1 cellular context compared by ENCODE assay signal in the genomic region with DNA sequence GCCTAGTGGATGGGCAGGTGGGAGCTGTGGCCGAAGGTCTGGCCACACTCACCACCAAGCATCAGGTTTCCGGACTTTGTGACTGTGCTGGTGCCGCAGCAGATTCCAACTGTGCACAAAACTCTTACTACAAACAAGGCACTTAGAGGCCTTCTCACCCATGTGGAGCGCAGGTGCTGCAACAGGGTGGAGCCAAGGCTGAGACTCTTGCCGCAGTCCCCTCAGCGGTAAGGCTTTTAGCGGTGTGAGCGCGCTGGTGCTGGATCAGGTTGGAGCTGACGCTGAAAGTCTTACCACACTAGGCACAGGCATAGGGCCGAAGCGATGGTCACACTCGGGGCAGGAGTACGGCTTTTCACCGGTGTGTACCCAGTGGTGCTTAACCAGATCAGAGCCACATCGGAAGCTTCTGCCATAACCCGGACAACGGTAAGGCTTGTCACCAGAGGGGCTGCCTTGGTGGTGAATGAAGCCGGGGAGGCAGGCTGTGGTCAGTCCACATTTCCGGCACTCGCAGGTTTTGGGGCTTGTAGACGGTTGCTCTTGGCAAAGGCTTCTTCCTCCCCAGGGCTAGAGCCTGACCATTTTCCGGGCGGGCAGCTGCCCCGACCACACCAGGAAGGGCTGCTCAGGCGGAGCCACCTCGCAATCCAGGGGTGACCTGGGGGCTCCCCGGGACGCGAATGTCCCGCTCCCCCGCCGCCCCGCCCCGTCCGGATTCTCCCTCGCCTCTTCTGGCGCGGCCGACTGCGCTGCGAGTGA.
TF ChIP-seq lines count a peak whose summit lies in the region.

No MANE protein-coding gene starts in this region.

TF ChIP-seq in K562, 482 proteins besides CTCF, POLR2A, EP300 and RAD21 (continued from another document and continues in another):
- TF ChIP-seq, protein P1, sequence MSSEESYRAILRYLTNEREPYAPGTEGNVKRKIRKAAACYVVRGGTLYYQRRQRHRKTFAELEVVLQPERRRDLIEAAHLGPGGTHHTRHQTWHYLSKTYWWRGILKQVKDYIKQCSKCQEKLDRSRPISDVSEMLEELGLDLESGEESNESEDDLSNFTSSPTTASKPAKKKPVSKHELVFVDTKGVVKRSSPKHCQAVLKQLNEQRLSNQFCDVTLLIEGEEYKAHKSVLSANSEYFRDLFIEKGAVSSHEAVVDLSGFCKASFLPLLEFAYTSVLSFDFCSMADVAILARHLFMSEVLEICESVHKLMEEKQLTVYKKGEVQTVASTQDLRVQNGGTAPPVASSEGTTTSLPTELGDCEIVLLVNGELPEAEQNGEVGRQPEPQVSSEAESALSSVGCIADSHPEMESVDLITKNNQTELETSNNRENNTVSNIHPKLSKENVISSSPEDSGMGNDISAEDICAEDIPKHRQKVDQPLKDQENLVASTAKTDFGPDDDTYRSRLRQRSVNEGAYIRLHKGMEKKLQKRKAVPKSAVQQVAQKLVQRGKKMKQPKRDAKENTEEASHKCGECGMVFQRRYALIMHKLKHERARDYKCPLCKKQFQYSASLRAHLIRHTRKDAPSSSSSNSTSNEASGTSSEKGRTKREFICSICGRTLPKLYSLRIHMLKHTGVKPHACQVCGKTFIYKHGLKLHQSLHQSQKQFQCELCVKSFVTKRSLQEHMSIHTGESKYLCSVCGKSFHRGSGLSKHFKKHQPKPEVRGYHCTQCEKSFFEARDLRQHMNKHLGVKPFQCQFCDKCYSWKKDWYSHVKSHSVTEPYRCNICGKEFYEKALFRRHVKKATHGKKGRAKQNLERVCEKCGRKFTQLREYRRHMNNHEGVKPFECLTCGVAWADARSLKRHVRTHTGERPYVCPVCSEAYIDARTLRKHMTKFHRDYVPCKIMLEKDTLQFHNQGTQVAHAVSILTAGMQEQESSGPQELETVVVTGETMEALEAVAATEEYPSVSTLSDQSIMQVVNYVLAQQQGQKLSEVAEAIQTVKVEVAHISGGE (CRISPR knock-in tag; IDR thresholded peaks at IDR 0.05) = no peak; a peak in 1 of 6 replicates
- no peak for TF ChIP-seq MED1 (CRISPR knock-in tag; IDR thresholded peaks at IDR 0.05; ENCODE audit: borderline replicate concordance)
- TF ChIP-seq, protein P2, sequence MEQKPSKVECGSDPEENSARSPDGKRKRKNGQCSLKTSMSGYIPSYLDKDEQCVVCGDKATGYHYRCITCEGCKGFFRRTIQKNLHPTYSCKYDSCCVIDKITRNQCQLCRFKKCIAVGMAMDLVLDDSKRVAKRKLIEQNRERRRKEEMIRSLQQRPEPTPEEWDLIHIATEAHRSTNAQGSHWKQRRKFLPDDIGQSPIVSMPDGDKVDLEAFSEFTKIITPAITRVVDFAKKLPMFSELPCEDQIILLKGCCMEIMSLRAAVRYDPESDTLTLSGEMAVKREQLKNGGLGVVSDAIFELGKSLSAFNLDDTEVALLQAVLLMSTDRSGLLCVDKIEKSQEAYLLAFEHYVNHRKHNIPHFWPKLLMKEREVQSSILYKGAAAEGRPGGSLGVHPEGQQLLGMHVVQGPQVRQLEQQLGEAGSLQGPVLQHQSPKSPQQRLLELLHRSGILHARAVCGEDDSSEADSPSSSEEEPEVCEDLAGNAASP (IDR thresholded peaks at IDR 0.05) = no peak
- TF ChIP-seq FOXA3 (CRISPR knock-in tag; conservative IDR thresholded peaks at IDR 0.05 in 1 of 2, IDR thresholded peaks at IDR 0.05 in 1 of 2) = 0 out of 4 replicates have a peak, but pooled peaks of 1 of the 2 experiments have one; percentile 55
- peak; percentile 37 for TF ChIP-seq SAP30 (IDR thresholded peaks at IDR 0.05; ENCODE audit: borderline replicate concordance, insufficient read depth, low read depth, low read length, poor library complexity, severe bottlenecking)
- TF ChIP-seq PHB2 (IDR thresholded peaks at IDR 0.05; ENCODE audit: low read depth) = no peak
- TF ChIP-seq, protein P3, sequence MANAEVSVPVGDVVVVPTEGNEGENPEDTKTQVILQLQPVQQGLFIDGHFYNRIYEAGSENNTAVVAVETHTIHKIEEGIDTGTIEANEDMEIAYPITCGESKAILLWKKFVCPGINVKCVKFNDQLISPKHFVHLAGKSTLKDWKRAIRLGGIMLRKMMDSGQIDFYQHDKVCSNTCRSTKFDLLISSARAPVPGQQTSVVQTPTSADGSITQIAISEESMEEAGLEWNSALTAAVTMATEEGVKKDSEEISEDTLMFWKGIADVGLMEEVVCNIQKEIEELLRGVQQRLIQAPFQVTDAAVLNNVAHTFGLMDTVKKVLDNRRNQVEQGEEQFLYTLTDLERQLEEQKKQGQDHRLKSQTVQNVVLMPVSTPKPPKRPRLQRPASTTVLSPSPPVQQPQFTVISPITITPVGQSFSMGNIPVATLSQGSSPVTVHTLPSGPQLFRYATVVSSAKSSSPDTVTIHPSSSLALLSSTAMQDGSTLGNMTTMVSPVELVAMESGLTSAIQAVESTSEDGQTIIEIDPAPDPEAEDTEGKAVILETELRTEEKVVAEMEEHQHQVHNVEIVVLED (CRISPR knock-in tag; IDR thresholded peaks at IDR 0.05) = no peak
- TF ChIP-seq ZNF12 (CRISPR knock-in tag; IDR thresholded peaks at IDR 0.05) = 0 out of 2 replicates have a peak, but pooled peaks have one; percentile 49
- TF ChIP-seq, protein P4, sequence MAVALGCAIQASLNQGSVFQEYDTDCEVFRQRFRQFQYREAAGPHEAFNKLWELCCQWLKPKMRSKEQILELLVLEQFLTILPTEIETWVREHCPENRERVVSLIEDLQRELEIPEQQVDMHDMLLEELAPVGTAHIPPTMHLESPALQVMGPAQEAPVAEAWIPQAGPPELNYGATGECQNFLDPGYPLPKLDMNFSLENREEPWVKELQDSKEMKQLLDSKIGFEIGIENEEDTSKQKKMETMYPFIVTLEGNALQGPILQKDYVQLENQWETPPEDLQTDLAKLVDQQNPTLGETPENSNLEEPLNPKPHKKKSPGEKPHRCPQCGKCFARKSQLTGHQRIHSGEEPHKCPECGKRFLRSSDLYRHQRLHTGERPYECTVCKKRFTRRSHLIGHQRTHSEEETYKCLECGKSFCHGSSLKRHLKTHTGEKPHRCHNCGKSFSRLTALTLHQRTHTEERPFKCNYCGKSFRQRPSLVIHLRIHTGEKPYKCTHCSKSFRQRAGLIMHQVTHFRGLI (CRISPR knock-in tag; IDR thresholded peaks at IDR 0.05) = no peak
- TF ChIP-seq, protein P5, sequence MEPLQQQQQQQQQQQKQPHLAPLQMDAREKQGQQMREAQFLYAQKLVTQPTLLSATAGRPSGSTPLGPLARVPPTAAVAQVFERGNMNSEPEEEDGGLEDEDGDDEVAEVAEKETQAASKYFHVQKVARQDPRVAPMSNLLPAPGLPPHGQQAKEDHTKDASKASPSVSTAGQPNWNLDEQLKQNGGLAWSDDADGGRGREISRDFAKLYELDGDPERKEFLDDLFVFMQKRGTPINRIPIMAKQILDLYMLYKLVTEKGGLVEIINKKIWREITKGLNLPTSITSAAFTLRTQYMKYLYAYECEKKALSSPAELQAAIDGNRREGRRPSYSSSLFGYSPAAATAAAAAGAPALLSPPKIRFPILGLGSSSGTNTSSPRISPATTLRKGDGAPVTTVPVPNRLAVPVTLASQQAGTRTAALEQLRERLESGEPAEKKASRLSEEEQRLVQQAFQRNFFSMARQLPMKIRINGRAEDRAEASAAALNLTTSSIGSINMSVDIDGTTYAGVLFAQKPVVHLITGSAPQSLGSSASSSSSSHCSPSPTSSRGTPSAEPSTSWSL (CRISPR knock-in tag; IDR thresholded peaks at IDR 0.05; ENCODE audit: borderline replicate concordance) = no peak
- no peak for TF ChIP-seq ZNF75A (CRISPR knock-in tag; IDR thresholded peaks at IDR 0.05)
- TF ChIP-seq ELF4 (CRISPR knock-in tag; IDR thresholded peaks at IDR 0.05) = 0 out of 2 replicates have a peak, but pooled peaks have one; percentile 9
- TF ChIP-seq RBFOX2 (IDR thresholded peaks at IDR 0.05; ENCODE audit: low read depth, low read length) = no peak
- TF ChIP-seq, protein P6, sequence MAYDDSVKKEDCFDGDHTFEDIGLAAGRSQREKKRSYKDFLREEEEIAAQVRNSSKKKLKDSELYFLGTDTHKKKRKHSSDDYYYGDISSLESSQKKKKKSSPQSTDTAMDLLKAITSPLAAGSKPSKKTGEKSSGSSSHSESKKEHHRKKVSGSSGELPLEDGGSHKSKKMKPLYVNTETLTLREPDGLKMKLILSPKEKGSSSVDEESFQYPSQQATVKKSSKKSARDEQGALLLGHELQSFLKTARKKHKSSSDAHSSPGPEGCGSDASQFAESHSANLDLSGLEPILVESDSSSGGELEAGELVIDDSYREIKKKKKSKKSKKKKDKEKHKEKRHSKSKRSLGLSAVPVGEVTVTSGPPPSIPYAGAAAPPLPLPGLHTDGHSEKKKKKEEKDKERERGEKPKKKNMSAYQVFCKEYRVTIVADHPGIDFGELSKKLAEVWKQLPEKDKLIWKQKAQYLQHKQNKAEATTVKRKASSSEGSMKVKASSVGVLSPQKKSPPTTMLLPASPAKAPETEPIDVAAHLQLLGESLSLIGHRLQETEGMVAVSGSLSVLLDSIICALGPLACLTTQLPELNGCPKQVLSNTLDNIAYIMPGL (CRISPR knock-in tag; IDR thresholded peaks at IDR 0.05) = peak; percentile 49
- TF ChIP-seq, protein P7, sequence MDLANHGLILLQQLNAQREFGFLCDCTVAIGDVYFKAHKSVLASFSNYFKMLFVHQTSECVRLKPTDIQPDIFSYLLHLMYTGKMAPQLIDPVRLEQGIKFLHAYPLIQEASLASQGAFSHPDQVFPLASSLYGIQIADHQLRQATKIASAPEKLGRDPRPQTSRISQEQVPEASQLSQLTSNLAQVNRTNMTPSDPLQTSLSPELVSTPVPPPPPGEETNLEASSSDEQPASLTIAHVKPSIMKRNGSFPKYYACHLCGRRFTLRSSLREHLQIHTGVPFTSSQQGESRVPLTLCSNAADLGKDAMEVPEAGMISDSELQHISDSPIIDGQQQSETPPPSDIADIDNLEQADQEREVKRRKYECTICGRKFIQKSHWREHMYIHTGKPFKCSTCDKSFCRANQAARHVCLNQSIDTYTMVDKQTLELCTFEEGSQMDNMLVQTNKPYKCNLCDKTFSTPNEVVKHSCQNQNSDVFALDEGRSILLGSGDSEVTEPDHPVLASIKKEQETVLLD (IDR thresholded peaks at IDR 0.05) = no peak
- no peak for TF ChIP-seq CREB1 (IDR thresholded peaks at IDR 0.05)
- TF ChIP-seq CREB1 (CRISPR knock-in tag; IDR thresholded peaks at IDR 0.05) = peak; percentile 38; the same call in 1 of the 2 replicates
- TF ChIP-seq, protein P8, sequence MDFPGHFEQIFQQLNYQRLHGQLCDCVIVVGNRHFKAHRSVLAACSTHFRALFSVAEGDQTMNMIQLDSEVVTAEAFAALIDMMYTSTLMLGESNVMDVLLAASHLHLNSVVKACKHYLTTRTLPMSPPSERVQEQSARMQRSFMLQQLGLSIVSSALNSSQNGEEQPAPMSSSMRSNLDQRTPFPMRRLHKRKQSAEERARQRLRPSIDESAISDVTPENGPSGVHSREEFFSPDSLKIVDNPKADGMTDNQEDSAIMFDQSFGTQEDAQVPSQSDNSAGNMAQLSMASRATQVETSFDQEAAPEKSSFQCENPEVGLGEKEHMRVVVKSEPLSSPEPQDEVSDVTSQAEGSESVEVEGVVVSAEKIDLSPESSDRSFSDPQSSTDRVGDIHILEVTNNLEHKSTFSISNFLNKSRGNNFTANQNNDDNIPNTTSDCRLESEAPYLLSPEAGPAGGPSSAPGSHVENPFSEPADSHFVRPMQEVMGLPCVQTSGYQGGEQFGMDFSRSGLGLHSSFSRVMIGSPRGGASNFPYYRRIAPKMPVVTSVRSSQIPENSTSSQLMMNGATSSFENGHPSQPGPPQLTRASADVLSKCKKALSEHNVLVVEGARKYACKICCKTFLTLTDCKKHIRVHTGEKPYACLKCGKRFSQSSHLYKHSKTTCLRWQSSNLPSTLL (IDR thresholded peaks at IDR 0.05) = peak; percentile 44; the same call in 1 of the 2 replicates
- TF ChIP-seq, protein P9, sequence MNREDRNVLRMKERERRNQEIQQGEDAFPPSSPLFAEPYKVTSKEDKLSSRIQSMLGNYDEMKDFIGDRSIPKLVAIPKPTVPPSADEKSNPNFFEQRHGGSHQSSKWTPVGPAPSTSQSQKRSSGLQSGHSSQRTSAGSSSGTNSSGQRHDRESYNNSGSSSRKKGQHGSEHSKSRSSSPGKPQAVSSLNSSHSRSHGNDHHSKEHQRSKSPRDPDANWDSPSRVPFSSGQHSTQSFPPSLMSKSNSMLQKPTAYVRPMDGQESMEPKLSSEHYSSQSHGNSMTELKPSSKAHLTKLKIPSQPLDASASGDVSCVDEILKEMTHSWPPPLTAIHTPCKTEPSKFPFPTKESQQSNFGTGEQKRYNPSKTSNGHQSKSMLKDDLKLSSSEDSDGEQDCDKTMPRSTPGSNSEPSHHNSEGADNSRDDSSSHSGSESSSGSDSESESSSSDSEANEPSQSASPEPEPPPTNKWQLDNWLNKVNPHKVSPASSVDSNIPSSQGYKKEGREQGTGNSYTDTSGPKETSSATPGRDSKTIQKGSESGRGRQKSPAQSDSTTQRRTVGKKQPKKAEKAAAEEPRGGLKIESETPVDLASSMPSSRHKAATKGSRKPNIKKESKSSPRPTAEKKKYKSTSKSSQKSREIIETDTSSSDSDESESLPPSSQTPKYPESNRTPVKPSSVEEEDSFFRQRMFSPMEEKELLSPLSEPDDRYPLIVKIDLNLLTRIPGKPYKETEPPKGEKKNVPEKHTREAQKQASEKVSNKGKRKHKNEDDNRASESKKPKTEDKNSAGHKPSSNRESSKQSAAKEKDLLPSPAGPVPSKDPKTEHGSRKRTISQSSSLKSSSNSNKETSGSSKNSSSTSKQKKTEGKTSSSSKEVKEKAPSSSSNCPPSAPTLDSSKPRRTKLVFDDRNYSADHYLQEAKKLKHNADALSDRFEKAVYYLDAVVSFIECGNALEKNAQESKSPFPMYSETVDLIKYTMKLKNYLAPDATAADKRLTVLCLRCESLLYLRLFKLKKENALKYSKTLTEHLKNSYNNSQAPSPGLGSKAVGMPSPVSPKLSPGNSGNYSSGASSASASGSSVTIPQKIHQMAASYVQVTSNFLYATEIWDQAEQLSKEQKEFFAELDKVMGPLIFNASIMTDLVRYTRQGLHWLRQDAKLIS (CRISPR knock-in tag; IDR thresholded peaks at IDR 0.05) = 0 out of 2 replicates have a peak, but pooled peaks have one; percentile 8
- no peak for TF ChIP-seq ZNF695 (CRISPR knock-in tag; IDR thresholded peaks at IDR 0.05)
- TF ChIP-seq ZNF124 (CRISPR knock-in tag; IDR thresholded peaks at IDR 0.05) = no peak
- TF ChIP-seq, protein P10, sequence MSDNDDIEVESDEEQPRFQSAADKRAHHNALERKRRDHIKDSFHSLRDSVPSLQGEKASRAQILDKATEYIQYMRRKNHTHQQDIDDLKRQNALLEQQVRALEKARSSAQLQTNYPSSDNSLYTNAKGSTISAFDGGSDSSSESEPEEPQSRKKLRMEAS (CRISPR knock-in tag; IDR thresholded peaks at IDR 0.05) = peak; percentile 82
- TF ChIP-seq PTBP1 (IDR thresholded peaks at IDR 0.05; ENCODE audit: low read depth, low read length) = no peak
- no peak; the same call in 1 of the 2 replicates for TF ChIP-seq MTA3 (IDR thresholded peaks at IDR 0.05; ENCODE audit: borderline replicate concordance)
- TF ChIP-seq ZNF146 (CRISPR knock-in tag; IDR thresholded peaks at IDR 0.05; ENCODE audit: unreplicated experiment) = no peak
- TF ChIP-seq SPI1 (IDR thresholded peaks at IDR 0.05; ENCODE audit: borderline replicate concordance, low read depth, low read length) = no peak
- no peak for TF ChIP-seq GTF2F1 (IDR thresholded peaks at IDR 0.05; ENCODE audit: low read depth, low read length)
- peak; percentile 50; the same call in 1 of the 2 replicates for TF ChIP-seq RNF2 (IDR thresholded peaks at IDR 0.05)
- no peak for TF ChIP-seq ZNF354B (CRISPR knock-in tag; IDR thresholded peaks at IDR 0.05)
- TF ChIP-seq, protein P11, sequence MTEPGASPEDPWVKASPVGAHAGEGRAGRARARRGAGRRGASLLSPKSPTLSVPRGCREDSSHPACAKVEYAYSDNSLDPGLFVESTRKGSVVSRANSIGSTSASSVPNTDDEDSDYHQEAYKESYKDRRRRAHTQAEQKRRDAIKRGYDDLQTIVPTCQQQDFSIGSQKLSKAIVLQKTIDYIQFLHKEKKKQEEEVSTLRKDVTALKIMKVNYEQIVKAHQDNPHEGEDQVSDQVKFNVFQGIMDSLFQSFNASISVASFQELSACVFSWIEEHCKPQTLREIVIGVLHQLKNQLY (CRISPR knock-in tag; conservative IDR thresholded peaks at IDR 0.05) = 0 out of 4 replicates have a peak, but pooled peaks of 1 of the 2 experiments have one; percentile 81
- TF ChIP-seq LARP7 (IDR thresholded peaks at IDR 0.05) = no peak
- TF ChIP-seq HDGF (IDR thresholded peaks at IDR 0.05) = no peak
- TF ChIP-seq ZNF583 (CRISPR knock-in tag; IDR thresholded peaks at IDR 0.05) = no peak
- peak in 1 of 2 experiments; percentile 50; a peak in 1 of 4 replicates for TF ChIP-seq HDAC1 (IDR thresholded peaks at IDR 0.05)
